ENCODE assay signal across 10 cellular contexts in the genomic region with DNA sequence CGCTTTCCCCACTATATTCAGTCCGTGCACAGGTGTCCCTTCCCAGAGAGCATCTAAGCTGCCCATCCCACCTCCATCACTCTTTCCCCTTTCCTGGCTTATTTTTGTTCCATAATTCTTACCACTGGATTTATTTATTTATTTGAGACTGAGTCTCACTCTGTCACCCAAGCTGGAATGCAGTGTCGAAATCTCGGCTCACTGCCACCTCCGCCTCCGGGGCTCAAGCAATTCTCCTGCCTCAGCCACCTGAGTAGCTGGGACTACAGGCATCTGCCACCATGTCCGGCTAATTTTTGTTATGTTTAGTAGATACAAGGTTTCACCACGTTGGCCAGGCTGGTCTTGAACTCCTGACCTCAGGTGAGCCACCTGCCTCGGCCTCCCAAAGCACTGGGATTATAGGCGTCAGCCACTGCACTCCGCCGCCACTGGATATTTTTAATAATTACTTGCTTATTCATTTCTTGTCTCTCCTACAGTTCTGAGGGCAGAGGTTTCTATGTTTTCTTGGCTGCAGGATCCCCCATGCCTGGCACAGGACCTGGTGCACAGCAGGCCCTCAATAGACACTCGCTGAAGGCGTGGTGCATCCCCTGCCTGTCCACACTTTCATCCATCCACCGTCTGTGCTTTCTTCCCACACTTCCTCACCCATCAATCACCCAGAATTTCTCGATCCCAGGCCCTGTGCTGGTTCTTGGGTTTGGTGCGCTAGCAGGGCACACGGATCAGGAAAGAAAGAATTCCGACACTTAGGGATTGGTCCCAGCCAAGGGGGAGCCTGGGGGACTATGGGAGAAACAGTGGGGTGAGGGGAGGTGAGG. TPM values are rescaled to one million over a fixed set of nuclear protein-coding genes. Genes with fewer than 3 reads are reported as not detected.
A peak's percentile ranks its signal among the peaks of the same experiment; 100 is the strongest.
DNase-seq lines count a peak whose midpoint lies in the region; ATAC-seq and TF ChIP-seq lines count a peak whose summit lies in the region.
"Had no signal": no experiment of that assay in that cellular context is flagged by ENCODE, and none has a peak within 500 bp of the region (broad histone marks: within the 10 kb centered on the region; RNA-seq: fewer than 3 reads in every experiment).

No MANE protein-coding gene starts in this region.

- no peak for ATAC-seq in activated CD8-positive, alpha-beta T cell treated with anti-CD3 and anti-CD28 coated beads for 36 hours
- no peak for ATAC-seq in stimulated activated effector memory CD8-positive, alpha-beta T cell treated with anti-CD3 and anti-CD28 coated beads, Interleukin-12 subunit alpha, Interleukin-12 subunit beta, amount 100 ng/mL, for 72 hours

- POLR2A ChIA-PET in activated CD8-positive, alpha-beta T cell treated with anti-CD3 and anti-CD28 coated beads for 36 hours (lab: Charles Lee): interaction anchor here (1.2 kb wide), 1 partner anchor 17 kb away, joined by 3 read pairs; no protein-coding TSS in a partner anchor

- DNase-seq in DMS153 (lab: John Stamatoyannopoulos, UW): peak; percentile 2
- no peak for DNase-seq in DMS153 treated with DMSO at 0.1 percent for 48 hours (lab: John Stamatoyannopoulos, UW; ENCODE audit: unreplicated experiment)
- DNase-seq in activated CD8-positive, alpha-beta T cell treated with anti-CD3 and anti-CD28 coated beads for 36 hours: no peak
- DNase-seq in islet precursor cell: peak; percentile 43
- DNase-seq in stimulated activated effector memory CD8-positive, alpha-beta T cell treated with anti-CD3 and anti-CD28 coated beads, Interleukin-12 subunit alpha, Interleukin-12 subunit beta, amount 100 ng/mL, for 72 hours (ENCODE audit: low spot score in 2 of 2): no peak
- no peak for DNase-seq in NCI-H345 (lab: John Stamatoyannopoulos, UW)
- no peak for DNase-seq in T1000 (lab: John Stamatoyannopoulos, UW)
- no peak for DNase-seq in AML-193 (lab: John Stamatoyannopoulos, UW)
- DNase-seq: SJCRH30; stimulated activated CD4-positive, alpha-beta T cell treated with anti-CD3 and anti-CD28 coated beads, Interleukin-2, amount 100 ng/mL, for 48 hours had no signal

- H3K27me3 Mint-ChIP-seq in activated CD8-positive, alpha-beta T cell treated with anti-CD3 and anti-CD28 coated beads for 36 hours: no peaks in the 10 kb centered on the region

- no peaks in the 10 kb centered on the region for H3K36me3 Mint-ChIP-seq in activated CD8-positive, alpha-beta T cell treated with anti-CD3 and anti-CD28 coated beads for 36 hours (ENCODE audit: low read depth)
- peaks cover 8% of the 10 kb centered on the region for H3K36me3 Mint-ChIP-seq in stimulated activated effector memory CD8-positive, alpha-beta T cell treated with anti-CD3 and anti-CD28 coated beads, Interleukin-12 subunit alpha, Interleukin-12 subunit beta, amount 100 ng/mL, for 72 hours

- intact Hi-C loops in activated CD8-positive, alpha-beta T cell treated with anti-CD3 and anti-CD28 coated beads for 36 hours (cut with micrococcal nuclease): no loop called here

- H3K9me3 Mint-ChIP-seq in activated CD8-positive, alpha-beta T cell treated with anti-CD3 and anti-CD28 coated beads for 36 hours: no peaks in the 10 kb centered on the region
- H3K9me3 Mint-ChIP-seq in stimulated activated effector memory CD8-positive, alpha-beta T cell treated with anti-CD3 and anti-CD28 coated beads, Interleukin-12 subunit alpha, Interleukin-12 subunit beta, amount 100 ng/mL, for 72 hours: no peaks in the 10 kb centered on the region

- H3K4me1 Mint-ChIP-seq in activated CD8-positive, alpha-beta T cell treated with anti-CD3 and anti-CD28 coated beads for 36 hours (ENCODE audit: low read depth): peaks cover 33% of the 10 kb centered on the region
- peaks cover 46% of the 10 kb centered on the region for H3K4me1 Mint-ChIP-seq in stimulated activated effector memory CD8-positive, alpha-beta T cell treated with anti-CD3 and anti-CD28 coated beads, Interleukin-12 subunit alpha, Interleukin-12 subunit beta, amount 100 ng/mL, for 72 hours

- CTCF ChIA-PET in activated CD8-positive, alpha-beta T cell treated with anti-CD3 and anti-CD28 coated beads for 36 hours (lab: Charles Lee): interaction anchor here (1.2 to 2.6 kb wide), 3 partner anchors 30 to 42 kb away, joined by 4 to 10 read pairs (median 4); no protein-coding TSS in a partner anchor

- TF ChIP-seq CTCF in activated CD8-positive, alpha-beta T cell treated with anti-CD3 and anti-CD28 coated beads for 36 hours (IDR thresholded peaks at IDR 0.05): no peak

- H3K27ac Mint-ChIP-seq in activated CD8-positive, alpha-beta T cell treated with anti-CD3 and anti-CD28 coated beads for 36 hours: peak overlapping the region; percentile 77
- peak overlapping the region; percentile 97 for H3K27ac Mint-ChIP-seq in stimulated activated effector memory CD8-positive, alpha-beta T cell treated with anti-CD3 and anti-CD28 coated beads, Interleukin-12 subunit alpha, Interleukin-12 subunit beta, amount 100 ng/mL, for 72 hours

- no peak overlapping the region for H3K4me3 Mint-ChIP-seq in activated CD8-positive, alpha-beta T cell treated with anti-CD3 and anti-CD28 coated beads for 36 hours
- H3K4me3 Mint-ChIP-seq in stimulated activated effector memory CD8-positive, alpha-beta T cell treated with anti-CD3 and anti-CD28 coated beads, Interleukin-12 subunit alpha, Interleukin-12 subunit beta, amount 100 ng/mL, for 72 hours: no peak overlapping the region

RNA-seq across cellular contexts. Expression of a gene that starts 9.9 kb away (rescaled TPM):
- 1 to 10 TPM; 4.9 to 8.5 TPM for total RNA-seq in activated CD8-positive, alpha-beta T cell treated with anti-CD3 and anti-CD28 coated beads for 36 hours

RNA-seq across cellular contexts. Expression of a gene that starts 49.6 kb away (rescaled TPM):
- total RNA-seq in activated CD8-positive, alpha-beta T cell treated with anti-CD3 and anti-CD28 coated beads for 36 hours: not detected
- total RNA-seq: SJCRH30 had no signal

Comparison
In these comparisons a context has a peak if more than half of its experiments do, and no peak if none do; other contexts are left out.
1. DNase-seq: peak in DMS153 (single experiment) and islet precursor cell (single experiment); none in DMS153 treated with DMSO at 0.1 percent for 48 hours (single experiment), activated CD8-positive, alpha-beta T cell treated with anti-CD3 and anti-CD28 coated beads for 36 hours (single experiment), stimulated activated effector memory CD8-positive, alpha-beta T cell treated with anti-CD3 and anti-CD28 coated beads, Interleukin-12 subunit alpha, Interleukin-12 subunit beta, amount 100 ng/mL, for 72 hours (0 of 2), NCI-H345 (single experiment), T1000 (single experiment) and AML-193 (0 of 2).